Comparison of ENCODE assay signal across 1 cellular context in genomic region chr6:131062245-131063027, GRCh38.
A peak's percentile ranks its signal among the peaks of the same experiment; 100 is the strongest.
TF ChIP-seq lines count a peak whose summit lies in the region.

No MANE protein-coding gene starts in this region.

TF ChIP-seq in HepG2, 621 proteins besides CTCF, POLR2A, EP300 and RAD21 (continued from another document and continues in another):
- TF ChIP-seq ARHGAP35 (CRISPR knock-in tag; IDR thresholded peaks at IDR 0.05; ENCODE audit: borderline replicate concordance) (no peak), KLF9 (CRISPR knock-in tag; IDR thresholded peaks at IDR 0.05; ENCODE audit: low read depth) (no peak), FOXO1 (CRISPR knock-in tag; IDR thresholded peaks at IDR 0.05) (no peak), ZNF562 (CRISPR knock-in tag; IDR thresholded peaks at IDR 0.05; ENCODE audit: borderline replicate concordance) (no peak), ZNF773 (CRISPR knock-in tag; IDR thresholded peaks at IDR 0.05; ENCODE audit: borderline replicate concordance) (no peak; the same call in 1 of the 2 replicates), NCOR1 (IDR thresholded peaks at IDR 0.05; ENCODE audit: borderline replicate concordance, low read length) (no peak), NFIB (CRISPR knock-in tag; IDR thresholded peaks at IDR 0.05; ENCODE audit: borderline replicate concordance) (no peak), FOXO4 (CRISPR knock-in tag; conservative IDR thresholded peaks at IDR 0.05) (no peak), ZNF124 (CRISPR knock-in tag; IDR thresholded peaks at IDR 0.05) (no peak), ZNF747 (CRISPR knock-in tag; IDR thresholded peaks at IDR 0.05; ENCODE audit: borderline replicate concordance) (no peak), NFE2L1 (CRISPR knock-in tag; IDR thresholded peaks at IDR 0.05; ENCODE audit: borderline replicate concordance) (0 out of 2 replicates have a peak, but pooled peaks have one; percentile 39), ZNF331 (CRISPR knock-in tag; IDR thresholded peaks at IDR 0.05) (no peak), ZMYM4 (CRISPR knock-in tag; IDR thresholded peaks at IDR 0.05) (no peak; the same call in none of the 2 replicates), ZNF770 (CRISPR knock-in tag; IDR thresholded peaks at IDR 0.05) (no peak), STAT6 (CRISPR knock-in tag; IDR thresholded peaks at IDR 0.05; ENCODE audit: borderline replicate concordance) (no peak), AHDC1 (CRISPR knock-in tag; IDR thresholded peaks at IDR 0.05; ENCODE audit: borderline replicate concordance) (no peak), PHF8 (CRISPR knock-in tag; IDR thresholded peaks at IDR 0.05) (peak; percentile 24; the same call in 1 of the 2 replicates), ZNF329 (CRISPR knock-in tag; IDR thresholded peaks at IDR 0.05; ENCODE audit: low read depth) (no peak), ZNF850 (CRISPR knock-in tag; conservative IDR thresholded peaks at IDR 0.05) (no peak), ZNF468 (CRISPR knock-in tag; IDR thresholded peaks at IDR 0.05) (no peak), TMF1 (CRISPR knock-in tag; IDR thresholded peaks at IDR 0.05; ENCODE audit: low read depth) (no peak), ATM (IDR thresholded peaks at IDR 0.05; ENCODE audit: borderline replicate concordance) (no peak), PREB (CRISPR knock-in tag; IDR thresholded peaks at IDR 0.05) (no peak), HNRNPLL (IDR thresholded peaks at IDR 0.05; ENCODE audit: low read depth, low read length, poor library complexity, severe bottlenecking) (peak; percentile 23), ZNF629 (CRISPR knock-in tag; conservative IDR thresholded peaks at IDR 0.05) (no peak), ZNF776 (CRISPR knock-in tag; IDR thresholded peaks at IDR 0.05) (no peak), HMG20B (CRISPR knock-in tag; conservative IDR thresholded peaks at IDR 0.05) (no peak), JUN (CRISPR knock-in tag; IDR thresholded peaks at IDR 0.05) (no peak), STAT5B (CRISPR knock-in tag; IDR thresholded peaks at IDR 0.05) (no peak), ZMYM2 (CRISPR knock-in tag; IDR thresholded peaks at IDR 0.05) (0 out of 2 replicates have a peak, but pooled peaks have one; percentile 55), ZNF343 (CRISPR knock-in tag; IDR thresholded peaks at IDR 0.05) (no peak), BORCS8-MEF2B (CRISPR knock-in tag; IDR thresholded peaks at IDR 0.05) (no peak), NFYC (CRISPR knock-in tag; IDR thresholded peaks at IDR 0.05) (no peak), ZNF12 (CRISPR knock-in tag; IDR thresholded peaks at IDR 0.05) (no peak), MLX (CRISPR knock-in tag; IDR thresholded peaks at IDR 0.05) (no peak), RFXAP (CRISPR knock-in tag; IDR thresholded peaks at IDR 0.05; ENCODE audit: borderline replicate concordance) (0 out of 2 replicates have a peak, but pooled peaks have one; percentile 44), ZNF691 (CRISPR knock-in tag; IDR thresholded peaks at IDR 0.05; ENCODE audit: borderline replicate concordance, low read depth) (no peak), PRDM15 (CRISPR knock-in tag; IDR thresholded peaks at IDR 0.05) (0 out of 2 replicates have a peak, but pooled peaks have one; percentile 36), GFI1 (CRISPR knock-in tag; IDR thresholded peaks at IDR 0.05; ENCODE audit: borderline replicate concordance) (no peak), KDM5A (IDR thresholded peaks at IDR 0.05; ENCODE audit: borderline replicate concordance, low read length) (no peak), TBX2 (CRISPR knock-in tag; IDR thresholded peaks at IDR 0.05; ENCODE audit: borderline replicate concordance) (no peak; the same call in 1 of the 2 replicates), ATF7-NPFF (CRISPR knock-in tag; IDR thresholded peaks at IDR 0.05; ENCODE audit: low read depth) (no peak), FUBP1 (CRISPR knock-in tag; IDR thresholded peaks at IDR 0.05; ENCODE audit: borderline replicate concordance) (no peak)
